Comparison of ENCODE assay signal across 1 cellular context in genomic region chr5:543755-544674, GRCh38.
TF ChIP-seq lines count a peak whose summit lies in the region.

No MANE protein-coding gene starts in this region.

TF ChIP-seq in HepG2, 621 proteins besides CTCF, POLR2A, EP300 and RAD21 (continued from another document):
- TF ChIP-seq MTERF4 (CRISPR knock-in tag; IDR thresholded peaks at IDR 0.05) (no peak), ZSCAN30 (CRISPR knock-in tag; IDR thresholded peaks at IDR 0.05) (no peak), ISL2 (CRISPR knock-in tag; IDR thresholded peaks at IDR 0.05) (no peak), ZNF260 (CRISPR knock-in tag; IDR thresholded peaks at IDR 0.05; ENCODE audit: borderline replicate concordance, low read depth) (no peak), ZNF292 (CRISPR knock-in tag; IDR thresholded peaks at IDR 0.05; ENCODE audit: borderline replicate concordance, low read depth) (no peak), KLF13 (CRISPR knock-in tag; IDR thresholded peaks at IDR 0.05) (no peak), TOE1 (CRISPR knock-in tag; IDR thresholded peaks at IDR 0.05) (no peak), KMT2A (CRISPR knock-in tag; IDR thresholded peaks at IDR 0.05) (no peak), ZNF331 (CRISPR knock-in tag; IDR thresholded peaks at IDR 0.05) (no peak), ZNF678 (CRISPR knock-in tag; IDR thresholded peaks at IDR 0.05) (no peak)
